Comparison of ENCODE assay signal across 12 cellular contexts in the genomic region with DNA sequence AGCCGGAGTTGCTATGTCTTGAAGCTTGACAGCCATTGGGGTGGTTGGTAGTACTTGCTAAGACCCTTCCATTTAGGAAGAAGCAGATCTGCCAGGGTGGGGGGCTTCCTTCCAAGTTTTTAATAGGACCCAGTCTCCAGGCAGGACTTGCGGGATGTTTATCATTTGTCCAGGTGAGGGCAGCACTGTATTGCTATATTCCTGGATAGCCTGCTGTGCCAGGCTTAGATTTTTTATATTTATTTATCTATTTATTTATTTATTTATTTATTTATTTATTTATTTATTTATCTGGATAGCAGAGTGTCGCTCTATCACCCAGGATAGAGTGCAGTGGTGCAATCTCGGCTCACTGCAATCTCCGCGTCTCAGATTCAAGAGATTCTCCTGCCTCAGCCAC.
DNase-seq lines count a peak whose midpoint lies in the region; ATAC-seq, FAIRE-seq and TF ChIP-seq lines count a peak whose summit lies in the region.
"Had no signal": no experiment of that assay in that cellular context is flagged by ENCODE, and none has a peak within 500 bp of the region (broad histone marks: within the 10 kb centered on the region; RNA-seq: fewer than 3 reads in every experiment).

No MANE protein-coding gene starts in this region.

- H3K4me2 ChIP-seq in H1 (ENCODE audit: insufficient read depth in 1 of 2, low read depth in 2 of 2, low read length in 2 of 2) = no peak overlapping the region

- no peak overlapping the region for H2AK5ac ChIP-seq in H1 (ENCODE audit: low read depth, low read length)

- ATAC-seq in CD8-positive, alpha-beta T cell = no peak
- no peak for ATAC-seq in naive thymus-derived CD8-positive, alpha-beta T cell
- ATAC-seq: left colon had no signal

- H3K79me1 ChIP-seq in H1 (ENCODE audit: low read depth, low read length) = no peaks in the 10 kb centered on the region

- TF ChIP-seq EP300 in H1 (IDR thresholded peaks at IDR 0.05; ENCODE audit: borderline replicate concordance in 1 of 2, low read depth in 2 of 2, low read length in 2 of 2) = no peak

- H4K8ac ChIP-seq in H1 (ENCODE audit: extremely low read depth, insufficient read depth, low read length) = no peak overlapping the region

- no peak overlapping the region for H3K27ac Mint-ChIP-seq in activated naive CD4-positive, alpha-beta T cell treated with anti-CD3 and anti-CD28 coated beads for 36 hours
- H3K27ac Mint-ChIP-seq in activated naive CD4-positive, alpha-beta T cell treated with anti-CD3 and anti-CD28 coated beads, Interleukin-2, amount 10 ng/mL, durations not matched to agents 7 days and 5 days = no peak overlapping the region
- no peak overlapping the region for H3K27ac Mint-ChIP-seq in type B pancreatic cell
- no peak overlapping the region for H3K27ac Mint-ChIP-seq in CD8-positive, alpha-beta T cell
- no peak overlapping the region for H3K27ac Mint-ChIP-seq in naive thymus-derived CD8-positive, alpha-beta T cell
- H3K27ac Mint-ChIP-seq: activated naive CD4-positive, alpha-beta T cell treated with anti-CD3 and anti-CD28 coated beads, Interleukin-2, amount 50 U/mL, for 24 hours; CD14-positive monocyte had no signal

- H3K9ac ChIP-seq in H1 (replicated peaks in 1 of 4; ENCODE audit: extremely low read depth in 1 of 4, low read depth in 3 of 4, low read length in 3 of 4) = no peak overlapping the region

- H3K27me3 Mint-ChIP-seq in activated naive CD4-positive, alpha-beta T cell treated with anti-CD3 and anti-CD28 coated beads for 36 hours (ENCODE audit: low read depth) = no peaks in the 10 kb centered on the region
- no peaks in the 10 kb centered on the region for H3K27me3 Mint-ChIP-seq in activated naive CD4-positive, alpha-beta T cell treated with anti-CD3 and anti-CD28 coated beads, Interleukin-2, amount 10 ng/mL, durations not matched to agents 7 days and 5 days
- no peaks in the 10 kb centered on the region for H3K27me3 Mint-ChIP-seq in type B pancreatic cell
- no peaks in the 10 kb centered on the region for H3K27me3 Mint-ChIP-seq in CD8-positive, alpha-beta T cell (ENCODE audit: low read depth)
- no peaks in the 10 kb centered on the region for H3K27me3 Mint-ChIP-seq in naive thymus-derived CD8-positive, alpha-beta T cell
- H3K27me3 Mint-ChIP-seq: activated naive CD4-positive, alpha-beta T cell treated with anti-CD3 and anti-CD28 coated beads, Interleukin-2, amount 50 U/mL, for 24 hours had no signal

- no peaks in the 10 kb centered on the region for H3K4me1 Mint-ChIP-seq in activated naive CD4-positive, alpha-beta T cell treated with anti-CD3 and anti-CD28 coated beads for 36 hours (ENCODE audit: low read depth)
- H3K4me1 Mint-ChIP-seq in activated naive CD4-positive, alpha-beta T cell treated with anti-CD3 and anti-CD28 coated beads, Interleukin-2, amount 10 ng/mL, durations not matched to agents 7 days and 5 days = no peaks in the 10 kb centered on the region
- H3K4me1 Mint-ChIP-seq in type B pancreatic cell (ENCODE audit: unreplicated experiment) = no peaks in the 10 kb centered on the region
- H3K4me1 Mint-ChIP-seq in CD8-positive, alpha-beta T cell (ENCODE audit: low read depth) = no peaks in the 10 kb centered on the region
- H3K4me1 Mint-ChIP-seq in naive thymus-derived CD8-positive, alpha-beta T cell = no peaks in the 10 kb centered on the region
- H3K4me1 Mint-ChIP-seq: activated naive CD4-positive, alpha-beta T cell treated with anti-CD3 and anti-CD28 coated beads, Interleukin-2, amount 50 U/mL, for 24 hours; CD14-positive monocyte had no signal

- no peak overlapping the region for H3K4ac ChIP-seq in H1 (replicated peaks; ENCODE audit: insufficient read length, low read depth, low read length)

- no peaks in the 10 kb centered on the region for H3K79me2 ChIP-seq in H1 (ENCODE audit: control insufficient read depth in 1 of 2, insufficient read depth in 2 of 2, low read length in 2 of 2)

- H3K36me3 ChIP-seq in H1 (ENCODE audit: control insufficient read depth in 2 of 4, insufficient read depth in 4 of 4, low read length in 3 of 4) = no peaks in the 10 kb centered on the region
- H3K36me3 ChIP-seq in CD8-positive, alpha-beta T cell (ENCODE audit: insufficient read depth, low read length) = no peaks in the 10 kb centered on the region
- H3K36me3 ChIP-seq: esophagus muscularis mucosa had no signal

- H2BK5ac ChIP-seq in H1 (ENCODE audit: low read depth, low read length) = no peak overlapping the region

- no peak overlapping the region for H3K56ac ChIP-seq in H1 (replicated peaks; ENCODE audit: insufficient read length, low read depth, low read length)

- 88% methylated on average over 6 of the region's 6 CpGs; no CpG with 5 or more reads in 1 of the 2 experiments for WGBS in H1 (ENCODE audit: extremely low coverage in 1 of 2, insufficient coverage in 1 of 2, insufficient read length in 1 of 2, insufficient replicate concordance in 2 of 2, low coverage in 1 of 2, low lambda C conversion rate in 2 of 2, missing lambda C conversion rate in 1 of 2), 2 experiments

- no peak overlapping the region for H4K5ac ChIP-seq in H1 (ENCODE audit: insufficient read length, low read depth, low read length)

- H3K27me3 ChIP-seq in H1 (replicated peaks in 1 of 4; ENCODE audit: control insufficient read depth in 3 of 4, extremely low read depth in 1 of 4, insufficient read depth in 3 of 4, low read length in 3 of 4) = no peaks in the 10 kb centered on the region
- H3K27me3 ChIP-seq in CD8-positive, alpha-beta T cell (ENCODE audit: insufficient read depth, low read length) = no peaks in the 10 kb centered on the region
- H3K27me3 ChIP-seq: esophagus muscularis mucosa had no signal

- no peaks in the 10 kb centered on the region for H4K20me1 ChIP-seq in H1 (replicated peaks in 1 of 2; ENCODE audit: control insufficient read depth in 1 of 2, insufficient read depth in 2 of 2, low read length in 2 of 2)

- no peak overlapping the region for H2BK12ac ChIP-seq in H1 (ENCODE audit: low read depth, low read length)

- intact Hi-C loops in activated naive CD4-positive, alpha-beta T cell treated with anti-CD3 and anti-CD28 coated beads for 36 hours (cut with micrococcal nuclease) = no loop called here
- intact Hi-C loops in CD8-positive, alpha-beta T cell (cut with DNase I, micrococcal nuclease) = no loop called here

- H3K4me3 Mint-ChIP-seq in activated naive CD4-positive, alpha-beta T cell treated with anti-CD3 and anti-CD28 coated beads for 36 hours = no peak overlapping the region
- H3K4me3 Mint-ChIP-seq in activated naive CD4-positive, alpha-beta T cell treated with anti-CD3 and anti-CD28 coated beads, Interleukin-2, amount 10 ng/mL, durations not matched to agents 7 days and 5 days = no peak overlapping the region
- no peak overlapping the region for H3K4me3 Mint-ChIP-seq in type B pancreatic cell
- H3K4me3 Mint-ChIP-seq in CD8-positive, alpha-beta T cell = no peak overlapping the region
- H3K4me3 Mint-ChIP-seq in naive thymus-derived CD8-positive, alpha-beta T cell = no peak overlapping the region
- H3K4me3 Mint-ChIP-seq: activated naive CD4-positive, alpha-beta T cell treated with anti-CD3 and anti-CD28 coated beads, Interleukin-2, amount 50 U/mL, for 24 hours; CD14-positive monocyte had no signal

- TF ChIP-seq RAD21 in H1 (IDR thresholded peaks at IDR 0.05 in 1 of 2, conservative IDR thresholded peaks at IDR 0.05 in 1 of 2; ENCODE audit: low read depth in 2 of 2, low read length in 2 of 2) = peak; percentile 29 to 43

- no peak overlapping the region for H2AFZ ChIP-seq in H1 (ENCODE audit: low read length)

- H3K4me3 ChIP-seq in H1 (ENCODE audit: extremely low read depth in 1 of 4, insufficient read depth in 2 of 4, low read depth in 3 of 4, low read length in 4 of 4) = no peak overlapping the region
- no peak overlapping the region for H3K4me3 ChIP-seq in CD8-positive, alpha-beta T cell (ENCODE audit: low read depth, low read length)
- H3K4me3 ChIP-seq: esophagus muscularis mucosa had no signal

- no peak overlapping the region for H3K23ac ChIP-seq in H1 (ENCODE audit: insufficient read length)

- FAIRE-seq in H1 (lab: Jason Lieb, UNC) = no peak

- no peaks in the 10 kb centered on the region for H3K36me3 Mint-ChIP-seq in activated naive CD4-positive, alpha-beta T cell treated with anti-CD3 and anti-CD28 coated beads for 36 hours (ENCODE audit: low read depth)
- H3K36me3 Mint-ChIP-seq in activated naive CD4-positive, alpha-beta T cell treated with anti-CD3 and anti-CD28 coated beads, Interleukin-2, amount 10 ng/mL, durations not matched to agents 7 days and 5 days = no peaks in the 10 kb centered on the region
- no peaks in the 10 kb centered on the region for H3K36me3 Mint-ChIP-seq in type B pancreatic cell
- H3K36me3 Mint-ChIP-seq in CD8-positive, alpha-beta T cell = no peaks in the 10 kb centered on the region
- no peaks in the 10 kb centered on the region for H3K36me3 Mint-ChIP-seq in naive thymus-derived CD8-positive, alpha-beta T cell
- H3K36me3 Mint-ChIP-seq: activated naive CD4-positive, alpha-beta T cell treated with anti-CD3 and anti-CD28 coated beads, Interleukin-2, amount 50 U/mL, for 24 hours; CD14-positive monocyte had no signal

- peak; percentile 5 for DNase-seq in activated naive CD4-positive, alpha-beta T cell treated with anti-CD3 and anti-CD28 coated beads for 36 hours
- DNase-seq in activated naive CD4-positive, alpha-beta T cell treated with anti-CD3 and anti-CD28 coated beads, Interleukin-2, amount 10 ng/mL, durations not matched to agents 7 days and 5 days = no peak
- peak; percentile 25 for DNase-seq in NCI-H2227 treated with DMSO at 0.1 percent for 48 hours (lab: John Stamatoyannopoulos, UW)
- DNase-seq in H1 (ENCODE audit: low read depth in 1 of 2, low spot score in 2 of 2) = peak in 1 of 2 experiments; percentile 39
- DNase-seq in type B pancreatic cell (ENCODE audit: extremely low spot score, unreplicated experiment) = no peak
- DNase-seq in CD8-positive, alpha-beta T cell = no peak
- DNase-seq in T-helper 1 cell = no peak
- no peak for DNase-seq in naive thymus-derived CD8-positive, alpha-beta T cell
- DNase-seq: left colon had no signal

- CTCF ChIA-PET in activated naive CD4-positive, alpha-beta T cell treated with anti-CD3 and anti-CD28 coated beads for 36 hours (lab: Charles Lee) = no interaction called here
- CTCF ChIA-PET in activated naive CD4-positive, alpha-beta T cell treated with anti-CD3 and anti-CD28 coated beads, Interleukin-2, amount 10 ng/mL, durations not matched to agents 7 days and 5 days (lab: Charles Lee) = interaction anchor here (0.8 kb wide), 1 partner anchor 12 kb away, joined by 3 read pairs; no protein-coding TSS in a partner anchor
- CTCF ChIA-PET in H1 (lab: Charles Lee; ENCODE audit: partially characterized antibody) = no interaction called here
- CTCF ChIA-PET in CD8-positive, alpha-beta T cell (lab: Charles Lee) = no interaction called here

- POLR2A ChIA-PET in H1 (lab: Charles Lee; ENCODE audit: partially characterized antibody) = no interaction called here
- POLR2A ChIA-PET in CD8-positive, alpha-beta T cell (lab: Charles Lee) = no interaction called here
- POLR2A ChIA-PET in naive thymus-derived CD8-positive, alpha-beta T cell (lab: Charles Lee) = no interaction called here

- H3K9me3 Mint-ChIP-seq in activated naive CD4-positive, alpha-beta T cell treated with anti-CD3 and anti-CD28 coated beads for 36 hours = no peaks in the 10 kb centered on the region
- no peaks in the 10 kb centered on the region for H3K9me3 Mint-ChIP-seq in activated naive CD4-positive, alpha-beta T cell treated with anti-CD3 and anti-CD28 coated beads, Interleukin-2, amount 10 ng/mL, durations not matched to agents 7 days and 5 days
- no peaks in the 10 kb centered on the region for H3K9me3 Mint-ChIP-seq in type B pancreatic cell
- no peaks in the 10 kb centered on the region for H3K9me3 Mint-ChIP-seq in CD8-positive, alpha-beta T cell
- H3K9me3 Mint-ChIP-seq in naive thymus-derived CD8-positive, alpha-beta T cell = no peaks in the 10 kb centered on the region
- H3K9me3 Mint-ChIP-seq: activated naive CD4-positive, alpha-beta T cell treated with anti-CD3 and anti-CD28 coated beads, Interleukin-2, amount 50 U/mL, for 24 hours; CD14-positive monocyte had no signal

- H4K91ac ChIP-seq in H1 (replicated peaks; ENCODE audit: insufficient read length, low read length) = no peak overlapping the region

- H3K4me1 ChIP-seq in H1 (replicated peaks in 1 of 4; ENCODE audit: control insufficient read depth in 3 of 4, insufficient read depth in 4 of 4, low read length in 3 of 4) = no peaks in the 10 kb centered on the region
- no peaks in the 10 kb centered on the region for H3K4me1 ChIP-seq in CD8-positive, alpha-beta T cell (ENCODE audit: insufficient read depth, low read length)
- H3K4me1 ChIP-seq: esophagus muscularis mucosa had no signal

- no peaks in the 10 kb centered on the region; a peak in 1 of 4 replicates for H3K9me3 ChIP-seq in H1 (ENCODE audit: insufficient read depth in 2 of 2, low read depth in 1 of 2, low read length in 1 of 2)
- H3K9me3 ChIP-seq in CD8-positive, alpha-beta T cell (ENCODE audit: low read length) = no peaks in the 10 kb centered on the region
- H3K9me3 ChIP-seq: esophagus muscularis mucosa had no signal

- H2BK15ac ChIP-seq in H1 (ENCODE audit: low read length) = no peak overlapping the region

- H3K23me2 ChIP-seq in H1 (ENCODE audit: low read depth, low read length) = no peaks in the 10 kb centered on the region

- no peak for TF ChIP-seq POLR2A in H1 (IDR thresholded peaks at IDR 0.05; ENCODE audit: control extremely low read depth in 1 of 2, low read depth in 2 of 2, low read length in 2 of 2)

- no peak overlapping the region for H3K18ac ChIP-seq in H1 (ENCODE audit: extremely low read depth, low read length)

- no peak overlapping the region for H2BK120ac ChIP-seq in H1 (replicated peaks; ENCODE audit: low read depth, low read length)

- H3K27ac ChIP-seq in H1 (ENCODE audit: low read depth, low read length) = no peak overlapping the region
- no peak overlapping the region for H3K27ac ChIP-seq in CD8-positive, alpha-beta T cell (ENCODE audit: low read depth, low read length)
- H3K27ac ChIP-seq: esophagus muscularis mucosa had no signal

- no peak overlapping the region for H3K14ac ChIP-seq in H1 (ENCODE audit: insufficient read length)

- peak in 1 of 3 experiments; percentile 7; a peak in 1 of 4 replicates for TF ChIP-seq CTCF in H1 (IDR thresholded peaks at IDR 0.05; ENCODE audit: control extremely low read depth in 1 of 3, insufficient read depth in 1 of 3, low read depth in 1 of 3, low read length in 3 of 3)
- peak; percentile 47 for TF ChIP-seq CTCF in type B pancreatic cell (conservative IDR thresholded peaks at IDR 0.05)
- no peak for TF ChIP-seq CTCF in CD8-positive, alpha-beta T cell (IDR thresholded peaks at IDR 0.05)

- no peak overlapping the region for H2BK20ac ChIP-seq in H1 (ENCODE audit: low read length)

Comparison
In these comparisons a context has a peak if more than half of its experiments do, and no peak if none do; other contexts are left out.
1. DNase-seq: peak in activated naive CD4-positive, alpha-beta T cell treated with anti-CD3 and anti-CD28 coated beads for 36 hours (single experiment) and NCI-H2227 treated with DMSO at 0.1 percent for 48 hours (single experiment); none in activated naive CD4-positive, alpha-beta T cell treated with anti-CD3 and anti-CD28 coated beads, Interleukin-2, amount 10 ng/mL, durations not matched to agents 7 days and 5 days (single experiment), type B pancreatic cell (single experiment), CD8-positive, alpha-beta T cell (0 of 7), T-helper 1 cell (0 of 5) and naive thymus-derived CD8-positive, alpha-beta T cell (0 of 10).